8 cellular contexts compared by ENCODE assay signal in genomic region chr19:610071-610800, GRCh38. TPM values are rescaled to one million over a fixed set of nuclear protein-coding genes. Genes with fewer than 3 reads are reported as not detected.
DNase-seq lines count a peak whose midpoint lies in the region; ATAC-seq and TF ChIP-seq lines count a peak whose summit lies in the region.

No MANE protein-coding gene starts in this region.

- H3K36me3 Mint-ChIP-seq in activated CD4-positive, alpha-beta T cell treated with anti-CD3 and anti-CD28 coated beads for 36 hours (ENCODE audit: low read depth): peaks cover 12% of the 10 kb centered on the region
- H3K36me3 Mint-ChIP-seq in activated CD8-positive, alpha-beta T cell treated with anti-CD3 and anti-CD28 coated beads, Interleukin-2, amount 10 ng/mL, durations not matched to agents 7 days and 5 days (ENCODE audit: low read depth): peaks cover 9% of the 10 kb centered on the region

- H3K4me1 ChIP-seq in right atrium auricular region: peaks cover 0 to 3% of the 10 kb centered on the region in 2 donors
- H3K4me1 ChIP-seq in testis: peaks cover 17% of the 10 kb centered on the region

- no peaks in the 10 kb centered on the region for H3K9me3 ChIP-seq in right atrium auricular region
- H3K9me3 ChIP-seq in testis: no peaks in the 10 kb centered on the region

- TF ChIP-seq CTCF in right atrium auricular region (IDR thresholded peaks at IDR 0.05) (no peak), testis (IDR thresholded peaks at IDR 0.05) (no peak)

- H3K27ac ChIP-seq in right atrium auricular region: peak overlapping the region; percentile 13 to 35
- H3K27ac ChIP-seq in testis: peak overlapping the region in 1 of 2 donors; percentile 63

- H3K27me3 ChIP-seq in right atrium auricular region (no peaks in the 10 kb centered on the region), testis (no peaks in the 10 kb centered on the region)

- peak overlapping the region; percentile 97 for H3K27ac Mint-ChIP-seq in activated CD4-positive, alpha-beta T cell treated with anti-CD3 and anti-CD28 coated beads for 36 hours
- H3K27ac Mint-ChIP-seq in activated CD8-positive, alpha-beta T cell treated with anti-CD3 and anti-CD28 coated beads, Interleukin-2, amount 10 ng/mL, durations not matched to agents 7 days and 5 days: peak overlapping the region; percentile 96

- no peaks in the 10 kb centered on the region for H3K36me3 ChIP-seq in right atrium auricular region
- no peaks in the 10 kb centered on the region for H3K36me3 ChIP-seq in testis (ENCODE audit: low read depth, missing control alignments)

- WGBS in testis, 2 donors: 34 to 36% methylated on average over 11 to 38 of the region's 38 CpGs

- H3K4me3 Mint-ChIP-seq in activated CD4-positive, alpha-beta T cell treated with anti-CD3 and anti-CD28 coated beads for 36 hours: peak overlapping the region; percentile 72
- peak overlapping the region; percentile 84 for H3K4me3 Mint-ChIP-seq in activated CD8-positive, alpha-beta T cell treated with anti-CD3 and anti-CD28 coated beads, Interleukin-2, amount 10 ng/mL, durations not matched to agents 7 days and 5 days

- TF ChIP-seq POLR2A in testis (IDR thresholded peaks at IDR 0.05): no peak

- H3K9me3 Mint-ChIP-seq in activated CD4-positive, alpha-beta T cell treated with anti-CD3 and anti-CD28 coated beads for 36 hours (ENCODE audit: low read depth): no peaks in the 10 kb centered on the region
- no peaks in the 10 kb centered on the region for H3K9me3 Mint-ChIP-seq in activated CD8-positive, alpha-beta T cell treated with anti-CD3 and anti-CD28 coated beads, Interleukin-2, amount 10 ng/mL, durations not matched to agents 7 days and 5 days (ENCODE audit: insufficient read depth)

- intact Hi-C loops in activated CD4-positive, alpha-beta T cell treated with anti-CD3 and anti-CD28 coated beads for 36 hours (cut with DNase I, micrococcal nuclease): loop anchor here in 1 of 2 experiments (5.0 kb wide), 1 partner anchor 187 kb away; the partner anchor contains the start of gene PTBP1
- intact Hi-C loops in testis (cut with DNase I; ENCODE audit: low total_unique reads): no loop called here

- ATAC-seq in activated CD4-positive, alpha-beta T cell treated with anti-CD3 and anti-CD28 coated beads for 36 hours: peak; percentile 24
- peak; percentile 50 for ATAC-seq in activated CD8-positive, alpha-beta T cell treated with anti-CD3 and anti-CD28 coated beads, Interleukin-2, amount 10 ng/mL, durations not matched to agents 7 days and 5 days

- H3K4me3 ChIP-seq in right atrium auricular region (peak overlapping the region in 1 of 2 donors; percentile 25), testis (no peak overlapping the region)

- POLR2A ChIA-PET in activated CD4-positive, alpha-beta T cell treated with anti-CD3 and anti-CD28 coated beads for 36 hours (lab: Charles Lee): interaction anchor here (0.6 kb wide), 1 partner anchor 67 kb away, joined by 3 read pairs; no protein-coding TSS in a partner anchor
- POLR2A ChIA-PET in activated CD8-positive, alpha-beta T cell treated with anti-CD3 and anti-CD28 coated beads, Interleukin-2, amount 10 ng/mL, durations not matched to agents 7 days and 5 days (lab: Charles Lee): interaction anchor here (1.2 kb wide), 1 partner anchor 15 kb away, joined by 3 read pairs; no protein-coding TSS in a partner anchor

- peaks cover 23% of the 10 kb centered on the region for H3K4me1 Mint-ChIP-seq in activated CD4-positive, alpha-beta T cell treated with anti-CD3 and anti-CD28 coated beads for 36 hours
- peaks cover 20% of the 10 kb centered on the region for H3K4me1 Mint-ChIP-seq in activated CD8-positive, alpha-beta T cell treated with anti-CD3 and anti-CD28 coated beads, Interleukin-2, amount 10 ng/mL, durations not matched to agents 7 days and 5 days (ENCODE audit: low read depth)

- CTCF ChIA-PET in activated CD4-positive, alpha-beta T cell treated with anti-CD3 and anti-CD28 coated beads for 36 hours (lab: Charles Lee): no interaction called here
- CTCF ChIA-PET in activated CD8-positive, alpha-beta T cell treated with anti-CD3 and anti-CD28 coated beads, Interleukin-2, amount 10 ng/mL, durations not matched to agents 7 days and 5 days (lab: Charles Lee): interaction anchor here (1.6 kb wide), 1 partner anchor 78 kb away, joined by 4 read pairs; the partner anchor contains the start of gene CDC34

- H3K27me3 Mint-ChIP-seq in activated CD4-positive, alpha-beta T cell treated with anti-CD3 and anti-CD28 coated beads for 36 hours: no peaks in the 10 kb centered on the region
- no peaks in the 10 kb centered on the region for H3K27me3 Mint-ChIP-seq in activated CD8-positive, alpha-beta T cell treated with anti-CD3 and anti-CD28 coated beads, Interleukin-2, amount 10 ng/mL, durations not matched to agents 7 days and 5 days (ENCODE audit: low read depth)

- peak; percentile 57 for DNase-seq in activated CD4-positive, alpha-beta T cell treated with anti-CD3 and anti-CD28 coated beads for 36 hours
- no peak for DNase-seq in activated CD4-positive, alpha-beta T cell treated with anti-CD3 and anti-CD28 coated beads, Interleukin-2, amount 50 U/mL, for 4 hours
- peak; percentile 63 for DNase-seq in activated CD8-positive, alpha-beta T cell treated with anti-CD3 and anti-CD28 coated beads, Interleukin-2, amount 10 ng/mL, durations not matched to agents 7 days and 5 days
- DNase-seq in right atrium auricular region (ENCODE audit: low spot score) (no peak), testis (peak; percentile 44), NCI-H345 treated with DMSO at 0.1 percent for 48 hours (lab: John Stamatoyannopoulos, UW; ENCODE audit: unreplicated experiment) (no peak), AML-193 (lab: John Stamatoyannopoulos, UW) (no peak), kidney tubule cell (ENCODE audit: low spot score) (no peak)

RNA-seq across cellular contexts. Expression of gene HCN2, which starts 20.6 kb away (rescaled TPM):
- total RNA-seq in activated CD4-positive, alpha-beta T cell treated with anti-CD3 and anti-CD28 coated beads for 36 hours: under 1 TPM; 0.48 to 0.53 TPM
- total RNA-seq in activated CD8-positive, alpha-beta T cell treated with anti-CD3 and anti-CD28 coated beads, Interleukin-2, amount 10 ng/mL, durations not matched to agents 7 days and 5 days: 1 to 10 TPM in 1 of 2 experiments, under 1 TPM in 1; 0.84 to 1.3 TPM
- total RNA-seq in right atrium auricular region (10 to 100 TPM in 1 of 2 donors, 1 to 10 TPM in 1; 1.4 to 11.1 TPM), testis (10 to 100 TPM in 1 of 2 donors, 1 to 10 TPM in 1; 6.6 to 12.4 TPM)
- polyA plus RNA-seq in testis (ENCODE audit: insufficient read depth, low read depth, low replicate concordance): 5.5 TPM

RNA-seq across cellular contexts. Expression of gene POLRMT, which starts 23.1 kb away (rescaled TPM):
- total RNA-seq in activated CD4-positive, alpha-beta T cell treated with anti-CD3 and anti-CD28 coated beads for 36 hours: 10 to 100 TPM; 69.0 to 77.4 TPM
- 10 to 100 TPM; 50.6 to 51.0 TPM for total RNA-seq in activated CD8-positive, alpha-beta T cell treated with anti-CD3 and anti-CD28 coated beads, Interleukin-2, amount 10 ng/mL, durations not matched to agents 7 days and 5 days
- total RNA-seq in right atrium auricular region (10 to 100 TPM; 24.5 to 30.4 TPM), testis (100 to 1,000 TPM; 116 to 137 TPM)
- polyA plus RNA-seq in testis (ENCODE audit: insufficient read depth, low read depth, low replicate concordance): 178 TPM

RNA-seq across cellular contexts. Expression of gene FGF22, which starts 29.4 kb away (rescaled TPM):
- not detected for total RNA-seq in activated CD4-positive, alpha-beta T cell treated with anti-CD3 and anti-CD28 coated beads for 36 hours
- total RNA-seq in activated CD8-positive, alpha-beta T cell treated with anti-CD3 and anti-CD28 coated beads, Interleukin-2, amount 10 ng/mL, durations not matched to agents 7 days and 5 days: not detected
- total RNA-seq in right atrium auricular region (under 1 TPM; 0.35 to 0.37 TPM), testis (1 to 10 TPM; 1.8 to 3.1 TPM)
- 2.6 TPM for polyA plus RNA-seq in testis (ENCODE audit: insufficient read depth, low read depth, low replicate concordance)

RNA-seq across cellular contexts. Expression of gene BSG, which starts 37.8 kb away (rescaled TPM):
- total RNA-seq in activated CD4-positive, alpha-beta T cell treated with anti-CD3 and anti-CD28 coated beads for 36 hours: 100 to 1,000 TPM; 165 to 175 TPM
- 100 to 1,000 TPM; 207 to 217 TPM for total RNA-seq in activated CD8-positive, alpha-beta T cell treated with anti-CD3 and anti-CD28 coated beads, Interleukin-2, amount 10 ng/mL, durations not matched to agents 7 days and 5 days
- 1,000 to 10,000 TPM; 1,033 to 1,569 TPM for total RNA-seq in right atrium auricular region
- total RNA-seq in testis: 1,000 to 10,000 TPM; 1,391 to 1,458 TPM
- 870 TPM for polyA plus RNA-seq in testis (ENCODE audit: insufficient read depth, low read depth, low replicate concordance)

RNA-seq across cellular contexts. Expression of gene RNF126, which starts 52.8 kb away (rescaled TPM):
- total RNA-seq in activated CD4-positive, alpha-beta T cell treated with anti-CD3 and anti-CD28 coated beads for 36 hours: 10 to 100 TPM; 83.0 to 91.3 TPM
- total RNA-seq in activated CD8-positive, alpha-beta T cell treated with anti-CD3 and anti-CD28 coated beads, Interleukin-2, amount 10 ng/mL, durations not matched to agents 7 days and 5 days: 10 to 100 TPM; 71.3 to 78.4 TPM
- total RNA-seq in right atrium auricular region (10 to 100 TPM; 53.3 to 68.5 TPM), testis (100 to 1,000 TPM; 148 to 158 TPM)
- polyA plus RNA-seq in testis (ENCODE audit: insufficient read depth, low read depth, low replicate concordance): 107 TPM

Comparison
In these comparisons a context has a peak if more than half of its experiments do, and no peak if none do; other contexts are left out.
1. DNase-seq: peak in activated CD4-positive, alpha-beta T cell treated with anti-CD3 and anti-CD28 coated beads for 36 hours (single experiment), activated CD8-positive, alpha-beta T cell treated with anti-CD3 and anti-CD28 coated beads, Interleukin-2, amount 10 ng/mL, durations not matched to agents 7 days and 5 days (single experiment) and testis (single experiment); none in activated CD4-positive, alpha-beta T cell treated with anti-CD3 and anti-CD28 coated beads, Interleukin-2, amount 50 U/mL, for 4 hours (0 of 2), right atrium auricular region (single experiment), NCI-H345 treated with DMSO at 0.1 percent for 48 hours (single experiment), AML-193 (0 of 2) and kidney tubule cell (single experiment).